ENCODE assay signal across 22 cellular contexts in genomic region chr16:63776437-63776836, GRCh38.
DNase-seq lines count a peak whose midpoint lies in the region; ATAC-seq and TF ChIP-seq lines count a peak whose summit lies in the region.
"Had no signal": no experiment of that assay in that cellular context is flagged by ENCODE, and none has a peak within 500 bp of the region (broad histone marks: within the 10 kb centered on the region; RNA-seq: fewer than 3 reads in every experiment).

No MANE protein-coding gene starts in this region.

- H3K4me1 ChIP-seq in A673 (ENCODE audit: insufficient read depth, low read length, poor library complexity, severe bottlenecking): no peaks in the 10 kb centered on the region
- H3K4me1 ChIP-seq: BE2C, BLaER1 had no signal

- no peaks in the 10 kb centered on the region for H3K36me3 Mint-ChIP-seq in type B pancreatic cell
- H3K36me3 Mint-ChIP-seq: CD14-positive monocyte; CD4-positive, alpha-beta memory T cell; CD4-positive, CD25-positive, alpha-beta regulatory T cell; CD8-positive, alpha-beta memory T cell had no signal

- H3K4me3 Mint-ChIP-seq in type B pancreatic cell: no peak overlapping the region
- H3K4me3 Mint-ChIP-seq: CD14-positive monocyte; CD4-positive, alpha-beta memory T cell; CD4-positive, CD25-positive, alpha-beta regulatory T cell; CD8-positive, alpha-beta memory T cell had no signal

- no peak overlapping the region for H3K27ac Mint-ChIP-seq in type B pancreatic cell
- H3K27ac Mint-ChIP-seq: CD14-positive monocyte; CD4-positive, alpha-beta memory T cell; CD4-positive, CD25-positive, alpha-beta regulatory T cell; CD8-positive, alpha-beta memory T cell had no signal

- no peak for ATAC-seq in GM18511 (IDR thresholded peaks at IDR 0.05; ENCODE audit: unreplicated experiment)
- ATAC-seq: GM12878 had no signal

- POLR2A ChIA-PET in A673 (lab: Charles Lee; ENCODE audit: low non-redundant PET): no interaction called here

- TF ChIP-seq CTCF in epithelial cell of esophagus (IDR thresholded peaks at IDR 0.05; ENCODE audit: insufficient read depth, low read depth, low read length, missing control alignments): no peak
- TF ChIP-seq CTCF in A673 (conservative IDR thresholded peaks at IDR 0.05; ENCODE audit: low read depth, low read length): no peak
- TF ChIP-seq CTCF in type B pancreatic cell (conservative IDR thresholded peaks at IDR 0.05): no peak

- intact Hi-C loops in A673 (cut with micrococcal nuclease; ENCODE audit: unreplicated experiment): no loop called here

- H3K9me3 ChIP-seq in A673 (ENCODE audit: low read depth, low read length, poor library complexity, severe bottlenecking): no peaks in the 10 kb centered on the region
- H3K9me3 ChIP-seq: BE2C, BLaER1 had no signal

- BruUV-seq in A673 (replicated peaks; lab: Mats Ljungman, UMichigan): no TSS peak

- no peaks in the 10 kb centered on the region for H3K27me3 Mint-ChIP-seq in type B pancreatic cell
- H3K27me3 Mint-ChIP-seq: CD4-positive, alpha-beta memory T cell; CD4-positive, CD25-positive, alpha-beta regulatory T cell; CD8-positive, alpha-beta memory T cell had no signal

- peak; percentile 1 for DNase-seq in NCI-H526 treated with DMSO at 0.1 percent for 48 hours (lab: John Stamatoyannopoulos, UW)
- DNase-seq in epithelial cell of esophagus (ENCODE audit: low read depth): peak; percentile 2
- no peak for DNase-seq in A673 (ENCODE audit: low spot score)
- DNase-seq in type B pancreatic cell (ENCODE audit: extremely low spot score, unreplicated experiment): no peak
- DNase-seq: 8988T; BE2C; C1 segment of cervical spinal cord; CD4-positive, alpha-beta memory T cell; CD4-positive, CD25-positive, alpha-beta regulatory T cell; CD8-positive, alpha-beta memory T cell; COR-L47; DMS 273 treated with DMSO at 0.1 percent for 48 hours; DMS153; DMS53; DMS79; DND-41; EL; GDM1 had no signal

- H3K4me1 Mint-ChIP-seq in type B pancreatic cell (ENCODE audit: unreplicated experiment): no peaks in the 10 kb centered on the region
- H3K4me1 Mint-ChIP-seq: CD14-positive monocyte; CD4-positive, alpha-beta memory T cell; CD4-positive, CD25-positive, alpha-beta regulatory T cell; CD8-positive, alpha-beta memory T cell had no signal

- no peak overlapping the region for H3K27ac ChIP-seq in A673 (ENCODE audit: low read depth, low read length, poor library complexity, severe bottlenecking)
- H3K27ac ChIP-seq: BLaER1 had no signal

- CTCF ChIA-PET in A673 (lab: Charles Lee): no interaction called here

- no peaks in the 10 kb centered on the region for H3K9me3 Mint-ChIP-seq in type B pancreatic cell

- no peaks in the 10 kb centered on the region for H3K36me3 ChIP-seq in A673 (ENCODE audit: insufficient read depth, low read length, poor library complexity, severe bottlenecking)
- H3K36me3 ChIP-seq: BE2C, BLaER1 had no signal

- H3K4me3 ChIP-seq in epithelial cell of esophagus (ENCODE audit: low read length) (no peak overlapping the region), A673 (ENCODE audit: low read depth, low read length, poor library complexity, severe bottlenecking) (no peak overlapping the region)
- H3K4me3 ChIP-seq: BLaER1, GM12878 had no signal

- no peaks in the 10 kb centered on the region for H3K27me3 ChIP-seq in A673 (replicated peaks; ENCODE audit: insufficient read depth, low read depth, low read length, poor library complexity)
- H3K27me3 ChIP-seq: BE2C, BLaER1 had no signal

Comparison
In these comparisons a context has a peak if more than half of its experiments do, and no peak if none do; other contexts are left out.
1. DNase-seq: peak in NCI-H526 treated with DMSO at 0.1 percent for 48 hours (single experiment) and epithelial cell of esophagus (single experiment); none in A673 (single experiment) and type B pancreatic cell (single experiment).